20 cellular contexts compared by ENCODE assay signal in genomic region chr5:158740358-158740757, GRCh38.
"Had no signal": no experiment of that assay in that cellular context is flagged by ENCODE, and none has a peak within 500 bp of the region (broad histone marks: within the 10 kb centered on the region; RNA-seq: fewer than 3 reads in every experiment).

No MANE protein-coding gene starts in this region.

- H3K27me3 ChIP-seq: right atrium auricular region, spleen, thyroid gland, upper lobe of right lung had no signal

- DNase-seq: activated CD4-positive, alpha-beta T cell treated with anti-CD3 and anti-CD28 coated beads for 48 hours; activated CD4-positive, alpha-beta T cell treated with anti-CD3 and anti-CD28 coated beads, Interleukin-2, amount 50 U/mL, for 48 hours; activated CD8-positive, alpha-beta memory T cell treated with anti-CD3 and anti-CD28 coated beads for 24 hours; activated effector memory CD4-positive, alpha-beta T cell treated with anti-CD3 and anti-CD28 coated beads, Interleukin-2, amount 50 U/mL, for 16 hours; activated naive CD4-positive, alpha-beta T cell treated with anti-CD3 and anti-CD28 coated beads for 36 hours; activated naive CD8-positive, alpha-beta T cell treated with anti-CD3 and anti-CD28 coated beads for 36 hours; caudate nucleus; head of caudate nucleus; hippocampal formation; left colon; naive thymus-derived CD8-positive, alpha-beta T cell; spleen; stimulated activated naive CD8-positive, alpha-beta T cell treated with anti-CD3 and anti-CD28 coated beads, Interleukin-15, Interleukin-2, amounts not matched to agents 100 U/mL and 50 U/mL, for 24 hours; SW 1271; T-helper 9 cell; thyroid gland; upper lobe of right lung had no signal

- H3K36me3 ChIP-seq: right atrium auricular region, spleen, thyroid gland, upper lobe of right lung had no signal

- H3K4me3 ChIP-seq: right atrium auricular region, spleen, thyroid gland, upper lobe of right lung had no signal

- ATAC-seq: activated CD4-positive, CD25-positive, alpha-beta regulatory T cell treated with anti-CD3 and anti-CD28 coated beads, Interleukin-2, amount 50 U/mL, for 24 hours; left colon; naive thymus-derived CD8-positive, alpha-beta T cell; stimulated activated naive CD8-positive, alpha-beta T cell treated with anti-CD3 and anti-CD28 coated beads, Interleukin-15, Interleukin-2, amounts not matched to agents 100 U/mL and 50 U/mL, for 24 hours; upper lobe of right lung had no signal

- H3K9me3 ChIP-seq: right atrium auricular region, spleen, thyroid gland, upper lobe of right lung had no signal

- H3K27ac ChIP-seq: spleen, thyroid gland, upper lobe of right lung, VCaP had no signal

- H3K4me1 ChIP-seq: thyroid gland, upper lobe of right lung had no signal
